ENCODE assay signal across 2 cellular contexts in genomic region chr1:245225267-245225666, GRCh38.
TF ChIP-seq lines count a peak whose summit lies in the region.

No MANE protein-coding gene starts in this region.

TF ChIP-seq in H1, 55 proteins besides CTCF, POLR2A, EP300 and RAD21 (continued from another document):
- TF ChIP-seq TEAD4 (IDR thresholded peaks at IDR 0.05; ENCODE audit: low read depth, low read length) (no peak), FOSL1 (IDR thresholded peaks at IDR 0.05; ENCODE audit: insufficient read depth, low read depth, low read length) (no peak), SIRT6 (IDR thresholded peaks at IDR 0.05; ENCODE audit: low read length) (no peak), MAFK (IDR thresholded peaks at IDR 0.05; ENCODE audit: low read depth, low read length) (peak; percentile 72; the same call in 1 of the 2 replicates), NANOG (IDR thresholded peaks at IDR 0.05; ENCODE audit: insufficient read depth, low read depth, low read length, poor library complexity, severe bottlenecking) (no peak), KDM1A (IDR thresholded peaks at IDR 0.05; ENCODE audit: borderline replicate concordance, low read length) (no peak), RXRA (IDR thresholded peaks at IDR 0.05; ENCODE audit: insufficient read depth, low read depth, low read length) (no peak)
TF ChIP-seq in H1: peak in this region for 1.

TF ChIP-seq in HepG2, 621 proteins besides CTCF, POLR2A, EP300 and RAD21 (continued from another document):
- TF ChIP-seq MAFK (conservative IDR thresholded peaks at IDR 0.05 in 1 of 2, IDR thresholded peaks at IDR 0.05 in 1 of 2; ENCODE audit: low read length in 2 of 2) (peak; percentile 61 to 70), MAFF (IDR thresholded peaks at IDR 0.05; ENCODE audit: low read depth, low read length) (peak; percentile 56; the same call in 1 of the 2 replicates)
